Comparison of ENCODE assay signal across 8 cellular contexts in the genomic region with DNA sequence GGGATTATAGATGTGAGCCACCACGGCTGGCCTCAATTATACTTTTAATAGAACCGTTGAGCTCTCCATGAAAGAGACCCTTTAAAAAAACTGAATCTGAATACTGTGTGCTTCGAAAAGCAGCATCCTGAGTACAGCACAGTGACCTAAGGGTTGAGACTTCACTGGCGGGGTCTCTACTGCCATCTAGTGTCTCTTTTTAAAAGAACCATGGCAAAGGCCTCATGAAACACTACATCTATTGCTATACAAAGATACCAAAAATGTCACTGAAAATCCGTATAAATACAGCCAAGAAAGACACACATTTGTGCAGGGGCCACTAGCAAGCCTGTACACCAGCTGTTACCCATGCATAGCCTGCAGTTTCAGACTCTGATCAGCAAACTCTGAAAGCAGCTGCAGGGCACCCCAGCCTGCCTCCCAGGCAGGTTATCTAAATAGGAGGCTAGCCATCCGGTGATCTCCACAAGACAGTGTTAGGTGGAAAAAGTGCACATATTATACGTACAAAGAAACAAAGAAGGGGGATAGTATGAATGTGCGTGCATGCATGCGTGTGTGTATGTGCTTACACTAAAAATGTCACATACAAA. TPM values are rescaled to one million over a fixed set of nuclear protein-coding genes. Genes with fewer than 3 reads are reported as not detected.
A peak's percentile ranks its signal among the peaks of the same experiment; 100 is the strongest.
DNase-seq lines count a peak whose midpoint lies in the region; ATAC-seq and TF ChIP-seq lines count a peak whose summit lies in the region.

No MANE protein-coding gene starts in this region.

- peak overlapping the region; percentile 2; the same call in 1 of the 2 replicates for H3K9ac ChIP-seq in KMS-11

- peak overlapping the region; percentile 64 for H3K27ac Mint-ChIP-seq in activated naive CD8-positive, alpha-beta T cell

- 35 to 43% (median 36%) methylated on average over 9 of the region's 9 CpGs for WGBS in heart left ventricle, 4 donors

- H3K27ac ChIP-seq in KMS-11, result peak overlapping the region; percentile 55
- H3K27ac ChIP-seq in PC-9, result no peak overlapping the region
- H3K27ac ChIP-seq in heart left ventricle, result no peak overlapping the region

- H3K4me1 Mint-ChIP-seq in activated naive CD8-positive, alpha-beta T cell (ENCODE audit: low read depth), result peaks cover 2% of the 10 kb centered on the region

- no peaks in the 10 kb centered on the region for H3K27me3 Mint-ChIP-seq in activated naive CD8-positive, alpha-beta T cell

- H3K4me3 ChIP-seq in KMS-11 (IDR thresholded peaks at IDR 0.05; ENCODE audit: insufficient read depth, low read depth, low read length) (no peak overlapping the region), PC-9 (no peak overlapping the region), heart left ventricle (no peak overlapping the region)

- peak; percentile 86 for DNase-seq in ELR (ENCODE audit: low read depth)
- DNase-seq in PC-9, result peak; percentile 50
- DNase-seq in heart left ventricle, result no peak
- DNase-seq in renal cortical epithelial cell (ENCODE audit: low read depth), result peak; percentile 66

- POLR2A ChIA-PET in PC-9 (lab: Charles Lee; ENCODE audit: unreplicated experiment), result interaction anchor here (0.7 kb wide), 1 partner anchor 754 kb away, joined by 5 read pairs; no protein-coding TSS in a partner anchor

- H3K9me3 Mint-ChIP-seq in activated naive CD8-positive, alpha-beta T cell (ENCODE audit: low read depth), result no peaks in the 10 kb centered on the region

- CTCF ChIA-PET in PC-9 (lab: Charles Lee), result interaction anchor here (0.6 to 1.6 kb wide), 3 partner anchors 50 to 117 kb away, joined by 4 to 5 read pairs (median 5); a partner anchor contains a TSS

- H3K4me1 ChIP-seq in KMS-11 (ENCODE audit: low read depth, poor library complexity, severe bottlenecking) (peaks cover 87% of the 10 kb centered on the region), PC-9 (replicated peaks; ENCODE audit: insufficient read depth) (no peaks in the 10 kb centered on the region), heart left ventricle (peaks cover 0 to 21% (median 8%) of the 10 kb centered on the region in 12 donors)

- H3K79me2 ChIP-seq in KMS-11 (ENCODE audit: insufficient read depth, low read depth), result peaks cover 49% of the 10 kb centered on the region
- peaks cover 11% of the 10 kb centered on the region; the same call in 1 of the 2 replicates for H3K79me2 ChIP-seq in PC-9 (ENCODE audit: low read depth)

- intact Hi-C loops in PC-9 (cut with micrococcal nuclease; ENCODE audit: unreplicated experiment) (loop anchor here (1.0 kb wide), 4 partner anchors 35 to 348 kb away; no protein-coding TSS in a partner anchor), heart left ventricle (cut with DNase I) (loop anchor here (2.0 to 10.0 kb wide), 11 partner anchors 39 to 459 kb away; a partner anchor contains a TSS)

- BruUV-seq in PC-9 (replicated peaks; lab: Mats Ljungman, UMichigan), result no TSS peak

- H3K36me3 ChIP-seq in KMS-11 (ENCODE audit: insufficient read depth), result peaks cover 9% of the 10 kb centered on the region; the same call in 1 of the 2 replicates
- H3K36me3 ChIP-seq in PC-9 (ENCODE audit: low read depth), result peaks cover 11% of the 10 kb centered on the region
- H3K36me3 ChIP-seq in heart left ventricle, result peaks cover 2 to 99% (median 89%) of the 10 kb centered on the region in 9 donors

- H3K4me2 ChIP-seq in KMS-11 (peak overlapping the region; percentile 58), PC-9 (no peak overlapping the region)

- TF ChIP-seq CTCF in KMS-11 (conservative IDR thresholded peaks at IDR 0.05; ENCODE audit: low read depth, low read length) (peak; percentile 90), PC-9 (conservative IDR thresholded peaks at IDR 0.05) (peak; percentile 70), heart left ventricle (IDR thresholded peaks at IDR 0.05) (peak; percentile 75 to 90 (median 84))

- ATAC-seq in heart left ventricle (peak; percentile 35 to 85 (median 84)), GM21717 (IDR thresholded peaks at IDR 0.05; ENCODE audit: unreplicated experiment) (no peak), GM18858 (IDR thresholded peaks at IDR 0.05; ENCODE audit: unreplicated experiment) (no peak)

- H3F3A ChIP-seq in PC-9 (ENCODE audit: insufficient read depth, low read depth), result peaks cover 13% of the 10 kb centered on the region

- TF ChIP-seq POLR2A in heart left ventricle (IDR thresholded peaks at IDR 0.05), result no peak

- H3K9me2 ChIP-seq in PC-9 (ENCODE audit: insufficient read depth), result no peaks in the 10 kb centered on the region

- H3K27me3 ChIP-seq in KMS-11 (ENCODE audit: insufficient read depth, low read depth) (no peaks in the 10 kb centered on the region), PC-9 (ENCODE audit: insufficient read depth, low read depth) (no peaks in the 10 kb centered on the region), heart left ventricle (no peaks in the 10 kb centered on the region)

- H3K4me3 Mint-ChIP-seq in activated naive CD8-positive, alpha-beta T cell, result no peak overlapping the region

- H3K9me3 ChIP-seq in PC-9 (ENCODE audit: insufficient read depth, low read depth) (no peaks in the 10 kb centered on the region), heart left ventricle (no peaks in the 10 kb centered on the region)

- H2AFZ ChIP-seq in KMS-11 (ENCODE audit: low read depth), result no peak overlapping the region
- H2AFZ ChIP-seq in PC-9, result no peak overlapping the region

- H4K20me1 ChIP-seq in KMS-11 (ENCODE audit: insufficient read depth) (no peaks in the 10 kb centered on the region), PC-9 (ENCODE audit: insufficient read depth) (peaks cover 17% of the 10 kb centered on the region; the same call in 1 of the 2 replicates)

- peaks cover 10% of the 10 kb centered on the region for H3K36me3 Mint-ChIP-seq in activated naive CD8-positive, alpha-beta T cell

RNA-seq across cellular contexts. Expression of a gene that starts 35.3 kb away (rescaled TPM):
- total RNA-seq in PC-9 (2021) (154 and 208 TPM in 2 replicates), heart left ventricle (100 to 1,000 TPM in 3 of 9 donors, 10 to 100 TPM in 6; 92.1 to 133 (median 99.3) TPM), renal cortical epithelial cell (72.9 and 84.6 TPM in 2 replicates)
- polyA plus RNA-seq in heart left ventricle, result 10 to 100 TPM; 28.2 to 84.3 TPM

RNA-seq across cellular contexts. Expression of a gene that starts 35.4 kb away (rescaled TPM):
- total RNA-seq in PC-9 (2021), result 8.6 and 15.0 TPM in 2 replicates
- total RNA-seq in heart left ventricle, result under 1 TPM in 4 of 9 donors, not detected in 5; 0.21 to 0.41 (median 0.38) TPM
- under 1 TPM; 0.07 to 0.46 TPM for polyA plus RNA-seq in heart left ventricle
- 0.87 and 2.3 TPM in 2 replicates for total RNA-seq in renal cortical epithelial cell

RNA-seq across cellular contexts. Expression of a gene that starts 49.5 kb away (rescaled TPM):
- total RNA-seq in PC-9 (2021), result 34.0 and 43.8 TPM in 2 replicates
- 10 to 100 TPM; 10.1 to 21.6 (median 13.5) TPM for total RNA-seq in heart left ventricle
- 10 to 100 TPM; 17.0 to 18.7 TPM for polyA plus RNA-seq in heart left ventricle
- 13.2 and 22.2 TPM in 2 replicates for total RNA-seq in renal cortical epithelial cell

RNA-seq across cellular contexts. Expression of a gene that starts 54.7 kb away (rescaled TPM):
- total RNA-seq in PC-9 (2021) (0.68 and 1.3 TPM in 2 replicates), heart left ventricle (1 to 10 TPM in 2 of 9 donors, under 1 TPM in 1, not detected in 6; 0.73 to 2.3 (median 1.5) TPM), renal cortical epithelial cell (not detected in 2 replicates)
- polyA plus RNA-seq in heart left ventricle, result under 1 TPM in 1 of 2 donors, not detected in 1; 0.67 TPM

Comparison
In these comparisons a context has a peak if more than half of its experiments do, and no peak if none do; other contexts are left out.
1. DNase-seq: peak in ELR (single experiment), PC-9 (2 of 2) and renal cortical epithelial cell (single experiment); none in heart left ventricle (0 of 5).
2. ATAC-seq: peak in heart left ventricle (4 of 4); none in GM21717 (single experiment) and GM18858 (single experiment).
3. Peak in every context shown above with its lines, with median percentiles within 50 percentile points of each other: CTCF ChIP-seq.